ENCODE assay signal across 1 cellular context in the genomic region with DNA sequence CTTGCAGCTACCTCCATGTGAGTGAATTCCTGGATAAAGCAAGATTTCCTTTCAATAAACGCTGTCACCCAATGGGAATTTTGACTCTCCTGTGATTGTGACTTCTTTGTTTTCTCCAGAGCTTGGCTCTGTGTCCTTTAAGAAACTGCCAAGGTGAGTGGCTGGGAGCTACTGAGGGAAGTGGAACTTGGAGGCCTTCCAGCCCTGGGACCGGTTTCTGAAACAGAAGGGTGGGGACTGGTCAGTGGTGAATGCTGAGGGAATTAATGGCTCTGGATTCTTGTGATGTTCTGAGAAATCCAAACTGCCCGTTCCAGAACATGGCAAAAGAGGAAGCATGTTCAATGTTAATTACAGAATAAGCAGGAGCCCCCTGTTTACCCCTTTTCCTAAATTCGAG.
TF ChIP-seq lines count a peak whose summit lies in the region.

No MANE protein-coding gene starts in this region.

TF ChIP-seq in GM23338, 12 proteins besides CTCF, POLR2A, EP300 and RAD21 (continued from another document):
- TF ChIP-seq, protein P1, sequence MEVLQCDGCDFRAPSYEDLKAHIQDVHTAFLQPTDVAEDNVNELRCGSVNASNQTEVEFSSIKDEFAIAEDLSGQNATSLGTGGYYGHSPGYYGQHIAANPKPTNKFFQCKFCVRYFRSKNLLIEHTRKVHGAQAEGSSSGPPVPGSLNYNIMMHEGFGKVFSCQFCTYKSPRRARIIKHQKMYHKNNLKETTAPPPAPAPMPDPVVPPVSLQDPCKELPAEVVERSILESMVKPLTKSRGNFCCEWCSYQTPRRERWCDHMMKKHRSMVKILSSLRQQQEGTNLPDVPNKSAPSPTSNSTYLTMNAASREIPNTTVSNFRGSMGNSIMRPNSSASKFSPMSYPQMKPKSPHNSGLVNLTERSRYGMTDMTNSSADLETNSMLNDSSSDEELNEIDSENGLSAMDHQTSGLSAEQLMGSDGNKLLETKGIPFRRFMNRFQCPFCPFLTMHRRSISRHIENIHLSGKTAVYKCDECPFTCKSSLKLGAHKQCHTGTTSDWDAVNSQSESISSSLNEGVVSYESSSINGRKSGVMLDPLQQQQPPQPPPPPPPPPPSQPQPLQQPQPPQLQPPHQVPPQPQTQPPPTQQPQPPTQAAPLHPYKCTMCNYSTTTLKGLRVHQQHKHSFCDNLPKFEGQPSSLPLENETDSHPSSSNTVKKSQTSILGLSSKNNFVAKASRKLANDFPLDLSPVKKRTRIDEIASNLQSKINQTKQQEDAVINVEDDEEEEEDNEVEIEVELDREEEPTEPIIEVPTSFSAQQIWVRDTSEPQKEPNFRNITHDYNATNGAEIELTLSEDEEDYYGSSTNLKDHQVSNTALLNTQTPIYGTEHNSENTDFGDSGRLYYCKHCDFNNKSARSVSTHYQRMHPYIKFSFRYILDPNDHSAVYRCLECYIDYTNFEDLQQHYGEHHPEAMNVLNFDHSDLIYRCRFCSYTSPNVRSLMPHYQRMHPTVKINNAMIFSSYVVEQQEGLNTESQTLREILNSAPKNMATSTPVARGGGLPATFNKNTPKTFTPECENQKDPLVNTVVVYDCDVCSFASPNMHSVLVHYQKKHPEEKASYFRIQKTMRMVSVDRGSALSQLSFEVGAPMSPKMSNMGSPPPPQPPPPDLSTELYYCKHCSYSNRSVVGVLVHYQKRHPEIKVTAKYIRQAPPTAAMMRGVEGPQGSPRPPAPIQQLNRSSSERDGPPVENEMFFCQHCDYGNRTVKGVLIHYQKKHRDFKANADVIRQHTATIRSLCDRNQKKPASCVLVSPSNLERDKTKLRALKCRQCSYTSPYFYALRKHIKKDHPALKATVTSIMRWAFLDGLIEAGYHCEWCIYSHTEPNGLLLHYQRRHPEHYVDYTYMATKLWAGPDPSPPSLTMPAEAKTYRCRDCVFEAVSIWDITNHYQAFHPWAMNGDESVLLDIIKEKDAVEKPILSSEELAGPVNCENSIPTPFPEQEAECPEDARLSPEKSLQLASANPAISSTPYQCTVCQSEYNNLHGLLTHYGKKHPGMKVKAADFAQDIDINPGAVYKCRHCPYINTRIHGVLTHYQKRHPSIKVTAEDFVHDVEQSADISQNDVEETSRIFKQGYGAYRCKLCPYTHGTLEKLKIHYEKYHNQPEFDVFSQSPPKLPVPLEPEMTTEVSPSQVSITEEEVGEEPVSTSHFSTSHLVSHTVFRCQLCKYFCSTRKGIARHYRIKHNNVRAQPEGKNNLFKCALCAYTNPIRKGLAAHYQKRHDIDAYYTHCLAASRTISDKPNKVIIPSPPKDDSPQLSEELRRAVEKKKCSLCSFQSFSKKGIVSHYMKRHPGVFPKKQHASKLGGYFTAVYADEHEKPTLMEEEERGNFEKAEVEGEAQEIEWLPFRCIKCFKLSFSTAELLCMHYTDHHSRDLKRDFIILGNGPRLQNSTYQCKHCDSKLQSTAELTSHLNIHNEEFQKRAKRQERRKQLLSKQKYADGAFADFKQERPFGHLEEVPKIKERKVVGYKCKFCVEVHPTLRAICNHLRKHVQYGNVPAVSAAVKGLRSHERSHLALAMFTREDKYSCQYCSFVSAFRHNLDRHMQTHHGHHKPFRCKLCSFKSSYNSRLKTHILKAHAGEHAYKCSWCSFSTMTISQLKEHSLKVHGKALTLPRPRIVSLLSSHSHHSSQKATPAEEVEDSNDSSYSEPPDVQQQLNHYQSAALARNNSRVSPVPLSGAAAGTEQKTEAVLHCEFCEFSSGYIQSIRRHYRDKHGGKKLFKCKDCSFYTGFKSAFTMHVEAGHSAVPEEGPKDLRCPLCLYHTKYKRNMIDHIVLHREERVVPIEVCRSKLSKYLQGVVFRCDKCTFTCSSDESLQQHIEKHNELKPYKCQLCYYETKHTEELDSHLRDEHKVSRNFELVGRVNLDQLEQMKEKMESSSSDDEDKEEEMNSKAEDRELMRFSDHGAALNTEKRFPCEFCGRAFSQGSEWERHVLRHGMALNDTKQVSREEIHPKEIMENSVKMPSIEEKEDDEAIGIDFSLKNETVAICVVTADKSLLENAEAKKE (CRISPR knock-in tag; IDR thresholded peaks at IDR 0.05) = no peak
- TF ChIP-seq, protein P2, sequence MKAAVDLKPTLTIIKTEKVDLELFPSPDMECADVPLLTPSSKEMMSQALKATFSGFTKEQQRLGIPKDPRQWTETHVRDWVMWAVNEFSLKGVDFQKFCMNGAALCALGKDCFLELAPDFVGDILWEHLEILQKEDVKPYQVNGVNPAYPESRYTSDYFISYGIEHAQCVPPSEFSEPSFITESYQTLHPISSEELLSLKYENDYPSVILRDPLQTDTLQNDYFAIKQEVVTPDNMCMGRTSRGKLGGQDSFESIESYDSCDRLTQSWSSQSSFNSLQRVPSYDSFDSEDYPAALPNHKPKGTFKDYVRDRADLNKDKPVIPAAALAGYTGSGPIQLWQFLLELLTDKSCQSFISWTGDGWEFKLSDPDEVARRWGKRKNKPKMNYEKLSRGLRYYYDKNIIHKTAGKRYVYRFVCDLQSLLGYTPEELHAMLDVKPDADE (IDR thresholded peaks at IDR 0.05) = no peak
- TF ChIP-seq NANOG (IDR thresholded peaks at IDR 0.05; ENCODE audit: borderline replicate concordance) (no peak), EZH2 (IDR thresholded peaks at IDR 0.05; ENCODE audit: low read depth, unreplicated experiment) (no peak)
